8 cellular contexts compared by ENCODE assay signal in the genomic region with DNA sequence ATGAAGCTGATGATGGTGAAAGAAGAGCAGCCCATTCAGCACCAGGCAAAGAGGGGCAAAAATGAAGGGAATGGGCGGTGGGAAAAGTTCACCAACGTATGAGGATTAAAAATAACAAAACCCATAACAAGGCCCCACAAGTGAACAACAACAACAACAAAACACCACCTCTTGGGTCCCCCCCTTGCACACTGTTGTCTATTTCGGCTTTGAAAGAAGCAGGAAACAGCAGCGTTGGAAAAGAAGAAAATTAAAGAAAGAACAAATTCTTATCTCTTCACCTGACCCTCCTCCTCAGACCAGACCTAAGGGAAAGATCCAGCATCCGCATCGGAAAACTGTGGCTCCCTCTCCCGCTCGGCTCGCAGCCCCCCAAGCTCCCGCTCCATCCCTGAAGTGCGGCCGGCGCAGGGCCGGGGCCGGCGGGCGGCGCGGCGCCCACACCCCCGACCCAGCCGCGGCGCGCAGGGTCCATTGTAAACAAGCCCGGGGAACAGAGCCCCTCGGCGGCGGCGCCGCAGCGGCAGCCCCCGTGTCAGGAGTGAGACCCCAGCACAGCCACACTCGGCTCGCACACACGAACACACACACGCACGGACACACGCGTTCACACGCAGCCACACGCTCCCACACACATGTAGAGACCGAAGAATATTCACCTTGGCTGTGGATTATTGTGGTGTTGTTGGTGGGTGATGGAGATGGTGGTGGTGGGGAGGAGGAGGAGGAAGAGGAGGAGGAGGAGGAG. TPM values are rescaled to one million over a fixed set of nuclear protein-coding genes. Genes with fewer than 3 reads are reported as not detected.
DNase-seq lines count a peak whose midpoint lies in the region; ATAC-seq and TF ChIP-seq lines count a peak whose summit lies in the region.

No MANE protein-coding gene starts in this region.

- intact Hi-C loops in CD4-positive, alpha-beta memory T cell (cut with micrococcal nuclease) = loop anchor here (2.0 to 10.0 kb wide), 10 partner anchors 14 to 1927 kb away; partner anchors contain the start of genes AK3, CD274, CDC37L1 and JAK2
- intact Hi-C loops in Right ventricle myocardium superior (cut with DNase I) = no loop called here

- peaks cover 5 to 31% of the 10 kb centered on the region in 2 donors for H3K36me3 Mint-ChIP-seq in CD4-positive, alpha-beta memory T cell
- H3K36me3 Mint-ChIP-seq in progenitor cell of endocrine pancreas (ENCODE audit: insufficient read depth) = peaks cover 2% of the 10 kb centered on the region

- DNase-seq in CD4-positive, alpha-beta memory T cell = peak in 3 of 5 donors; percentile 43 to 46 (median 43)
- DNase-seq in activated CD8-positive, alpha-beta memory T cell treated with anti-CD3 and anti-CD28 coated beads, Interleukin-2, amount 50 U/mL, for 48 hours = peak; percentile 78
- DNase-seq in Right ventricle myocardium superior = peak; percentile 65
- DNase-seq in progenitor cell of endocrine pancreas (ENCODE audit: low spot score, unreplicated experiment) = peak; percentile 34
- no peak for DNase-seq in NCI-H2107 (lab: John Stamatoyannopoulos, UW)
- no peak for DNase-seq in NCI-H1417 treated with DMSO at 0.1 percent for 48 hours (lab: John Stamatoyannopoulos, UW)
- no peak for DNase-seq in effector CD8-positive, alpha-beta T cell (lab: John Stamatoyannopoulos, UW)

- peak overlapping the region; percentile 70 to 93 for H3K4me3 ChIP-seq in CD4-positive, alpha-beta memory T cell (ENCODE audit: low read length in 2 of 2)

- POLR2A ChIA-PET in CD4-positive, alpha-beta memory T cell (lab: Charles Lee; ENCODE audit: partially characterized antibody) = interaction anchor here (0.9 to 7.8 kb wide), 14 partner anchors 7 to 1912 kb away, joined by 3 to 249 read pairs (median 14); partner anchors contain the start of genes AK3, PLGRKT, PUM3 and RCL1

- no peaks in the 10 kb centered on the region for H3K36me3 ChIP-seq in CD4-positive, alpha-beta memory T cell (ENCODE audit: insufficient read depth, low read length)

- peak overlapping the region; percentile 95 to 100 (median 98) for H3K27ac Mint-ChIP-seq in CD4-positive, alpha-beta memory T cell
- peak overlapping the region; percentile 100 for H3K27ac Mint-ChIP-seq in progenitor cell of endocrine pancreas

- H3K27ac ChIP-seq in CD4-positive, alpha-beta memory T cell (ENCODE audit: low read depth, low read length) = peak overlapping the region; percentile 100

- CTCF ChIA-PET in CD4-positive, alpha-beta memory T cell (lab: Charles Lee; ENCODE audit: partially characterized antibody) = no interaction called here

- peak overlapping the region; percentile 89 to 97 (median 94) for H3K4me3 Mint-ChIP-seq in CD4-positive, alpha-beta memory T cell
- peak overlapping the region; percentile 97 for H3K4me3 Mint-ChIP-seq in progenitor cell of endocrine pancreas (ENCODE audit: low read depth)

- H3K9me3 Mint-ChIP-seq in CD4-positive, alpha-beta memory T cell = peaks cover 0 to 17% (median 0%) of the 10 kb centered on the region in 8 donors
- H3K9me3 Mint-ChIP-seq in progenitor cell of endocrine pancreas (ENCODE audit: low read depth) = no peaks in the 10 kb centered on the region

- H3K4me1 ChIP-seq in CD4-positive, alpha-beta memory T cell (ENCODE audit: insufficient read depth, low read length) = peaks cover 65% of the 10 kb centered on the region

- ATAC-seq in HG03097 (IDR thresholded peaks at IDR 0.05; ENCODE audit: low FRiP score, unreplicated experiment) (peak; percentile 1), Right ventricle myocardium superior (ENCODE audit: poor library complexity) (peak; percentile 16)

- no peaks in the 10 kb centered on the region for H3K27me3 ChIP-seq in CD4-positive, alpha-beta memory T cell (ENCODE audit: insufficient read depth, low read length)

- H3K4me1 Mint-ChIP-seq in CD4-positive, alpha-beta memory T cell = peaks cover 40 to 76% (median 54%) of the 10 kb centered on the region in 4 donors
- H3K4me1 Mint-ChIP-seq in progenitor cell of endocrine pancreas (ENCODE audit: low read depth) = peaks cover 37% of the 10 kb centered on the region

- H3K9me3 ChIP-seq in CD4-positive, alpha-beta memory T cell (ENCODE audit: control insufficient read depth in 1 of 2, low read length in 2 of 2) = no peaks in the 10 kb centered on the region

- no peak for TF ChIP-seq CTCF in progenitor cell of endocrine pancreas (IDR thresholded peaks at IDR 0.05; ENCODE audit: unreplicated experiment)

- H3K27me3 Mint-ChIP-seq in CD4-positive, alpha-beta memory T cell = peaks cover 1 to 7% of the 10 kb centered on the region in 2 donors
- no peaks in the 10 kb centered on the region for H3K27me3 Mint-ChIP-seq in progenitor cell of endocrine pancreas

RNA-seq across cellular contexts. Expression of gene RFX3, which starts 0.5 kb away (rescaled TPM):
- total RNA-seq in CD4-positive, alpha-beta memory T cell = 10 to 100 TPM; 25.9 to 30.8 TPM
- 1 to 10 TPM; 3.0 to 7.0 TPM for polyA plus RNA-seq in CD4-positive, alpha-beta memory T cell
- total RNA-seq in Right ventricle myocardium superior (3.7 TPM), progenitor cell of endocrine pancreas (53.9 and 57.2 TPM in 2 replicates)

Comparison
In these comparisons a context has a peak if more than half of its experiments do, and no peak if none do; other contexts are left out.
1. DNase-seq: peak in CD4-positive, alpha-beta memory T cell (3 of 5), activated CD8-positive, alpha-beta memory T cell treated with anti-CD3 and anti-CD28 coated beads, Interleukin-2, amount 50 U/mL, for 48 hours (single experiment), Right ventricle myocardium superior (single experiment) and progenitor cell of endocrine pancreas (single experiment); none in NCI-H2107 (single experiment), NCI-H1417 treated with DMSO at 0.1 percent for 48 hours (single experiment) and effector CD8-positive, alpha-beta T cell (single experiment).